In the genomic region with DNA sequence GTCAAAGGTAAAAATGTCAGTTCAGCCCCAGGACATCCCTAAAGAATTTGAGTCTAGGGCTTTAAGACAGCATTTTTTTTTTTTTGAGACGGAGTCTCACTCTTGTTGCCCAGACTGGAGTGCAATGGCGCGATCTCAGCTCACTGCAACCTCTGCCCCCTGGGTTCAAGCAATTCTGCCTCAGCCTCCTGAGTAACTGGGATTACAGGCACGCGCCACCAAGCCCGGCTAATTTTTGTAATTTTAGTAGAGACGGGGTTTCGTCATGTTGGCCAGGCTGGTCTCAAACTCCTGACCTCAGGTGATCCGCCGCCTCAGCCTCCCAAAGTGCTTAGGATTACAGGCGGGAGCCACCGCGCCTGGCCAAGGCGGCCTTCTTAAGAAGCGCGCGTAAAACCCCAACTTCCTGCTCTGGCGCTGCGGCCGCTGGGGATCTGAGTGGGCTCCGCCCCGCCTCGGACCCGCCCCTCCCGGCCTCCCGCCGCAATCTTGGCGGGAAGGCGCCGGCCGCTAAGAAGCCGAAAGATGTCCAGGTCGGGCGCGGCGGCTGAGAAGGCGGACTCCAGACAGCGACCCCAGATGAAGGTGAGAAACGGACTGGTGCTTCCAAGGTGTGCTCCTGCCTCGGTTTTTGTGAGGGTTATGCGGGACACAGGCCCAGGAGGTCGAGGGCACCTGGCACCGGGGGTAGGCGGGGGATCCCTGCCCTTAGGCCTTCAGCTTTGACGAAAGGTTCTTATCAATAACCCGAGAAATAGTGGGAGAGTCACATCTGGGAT, we compare ENCODE assay signal across 8 cellular contexts. TPM values are rescaled to one million over a fixed set of nuclear protein-coding genes. Genes with fewer than 3 reads are reported as not detected.
DNase-seq lines count a peak whose midpoint lies in the region; ATAC-seq and TF ChIP-seq lines count a peak whose summit lies in the region.
"Not testable (repeated sequence)": the region's sequence is repeated elsewhere in the genome, so short reads cannot be mapped to it uniquely, and the experiment has no call there.

A gene (plus strand): TSS at position 495 of the 779 bp plus-strand sequence. CDS start 31 bp downstream, at position 526.

- not testable (repeated sequence) for H3K4me3 ChIP-seq in KMS-11 (IDR thresholded peaks at IDR 0.05; ENCODE audit: insufficient read depth, low read depth, low read length)

- not testable (repeated sequence) for H3K36me3 ChIP-seq in KMS-11 (ENCODE audit: insufficient read depth)

- not testable (repeated sequence) for H3K27me3 ChIP-seq in KMS-11 (ENCODE audit: insufficient read depth, low read depth)

- peak; percentile 59 for ATAC-seq in GM21529 (IDR thresholded peaks at IDR 0.05; ENCODE audit: unreplicated experiment)

- H3K4me2 ChIP-seq in KMS-11, result peak within 1 kb of the TSS; percentile 88

- not testable (repeated sequence) for TF ChIP-seq CTCF in KMS-11 (conservative IDR thresholded peaks at IDR 0.05; ENCODE audit: low read depth, low read length)

- peaks cover 92% of the 10 kb centered on the region for H3K79me2 ChIP-seq in KMS-11 (ENCODE audit: insufficient read depth, low read depth)

- H3K4me1 ChIP-seq in KMS-11 (ENCODE audit: low read depth, poor library complexity, severe bottlenecking), result peaks cover 50% of the 10 kb centered on the region

- H3K9ac ChIP-seq in KMS-11, result peak within 1 kb of the TSS; percentile 89

- H3K27ac ChIP-seq in KMS-11 (peak within 1 kb of the TSS; percentile 74), epithelial cell of prostate (peak within 1 kb of the TSS; percentile 35)

- DNase-seq in COR-L47 (lab: John Stamatoyannopoulos, UW), result peak; percentile 90
- DNase-seq in activated T-cell treated with anti-CD3 and anti-CD28 coated beads for 4 hours, result peak; percentile 43
- not testable (repeated sequence) for DNase-seq in epithelial cell of prostate (ENCODE audit: low read depth, low spot score)
- DNase-seq in midbrain (lab: John Stamatoyannopoulos, UW), result peak; percentile 52
- peak; percentile 60 for DNase-seq in stimulated activated CD8-positive, alpha-beta memory T cell treated with anti-CD3 and anti-CD28 coated beads, Interleukin-15, amount 100 ng/mL, for 24 hours (ENCODE audit: low read depth)

- peak within 1 kb of the TSS; percentile 77 for H2AFZ ChIP-seq in KMS-11 (ENCODE audit: low read depth)

- H4K20me1 ChIP-seq in KMS-11 (ENCODE audit: insufficient read depth), result not testable (repeated sequence)

TF ChIP-seq in PFSK-1, 5 proteins besides CTCF, POLR2A, EP300 and RAD21:
- 0 out of 2 replicates have a peak, but pooled peaks have one; percentile 26 for TF ChIP-seq POLR2AphosphoS5 (IDR thresholded peaks at IDR 0.05; ENCODE audit: low read depth, low read length)

RNA-seq across cellular contexts. Expression of the gene that starts here (rescaled TPM):
- 5.5 TPM for polyA plus RNA-seq in PFSK-1 (2012; ENCODE audit: insufficient read length, low read depth)
